In genomic region chr14:37116933-37117844, GRCh38 we compare ENCODE assay signal across 10 cellular contexts. TPM values are rescaled to one million over a fixed set of nuclear protein-coding genes. Genes with fewer than 3 reads are reported as not detected.
DNase-seq lines count a peak whose midpoint lies in the region; ATAC-seq and TF ChIP-seq lines count a peak whose summit lies in the region.
"Had no signal": no experiment of that assay in that cellular context is flagged by ENCODE, and none has a peak within 500 bp of the region (broad histone marks: within the 10 kb centered on the region; RNA-seq: fewer than 3 reads in every experiment).

No MANE protein-coding gene starts in this region.

- DNase-seq in EH (ENCODE audit: low read depth) (peak; percentile 68), MV-4-11 (lab: John Stamatoyannopoulos, UW) (peak; percentile 13), brain pericyte (ENCODE audit: low read depth, low spot score) (peak; percentile 51), myocyte (ENCODE audit: low read depth) (peak; percentile 70), HuH-7.5 (ENCODE audit: low spot score) (no peak), NCI-H1436 treated with DMSO at 0.1 percent for 48 hours (lab: John Stamatoyannopoulos, UW) (no peak)
- DNase-seq: activated T-cell treated with anti-CD3 and anti-CD28 coated beads, Interleukin-2, amount 50 U/mL, for 24 hours; spleen had no signal

- H3K27me3 ChIP-seq in gastroesophageal sphincter, result no peaks in the 10 kb centered on the region
- H3K27me3 ChIP-seq: spleen had no signal

- no peaks in the 10 kb centered on the region for H3K4me1 ChIP-seq in gastroesophageal sphincter
- H3K4me1 ChIP-seq: spleen had no signal

- WGBS in gastroesophageal sphincter (ENCODE audit: low coverage in 1 of 2), 2 donors, result 66 to 76% methylated on average over 4 to 5 of the region's 5 CpGs

- H3K9me3 ChIP-seq in gastroesophageal sphincter, result peaks cover 0 to 12% (median 0%) of the 10 kb centered on the region in 3 donors

- H3K36me3 ChIP-seq in gastroesophageal sphincter, result no peaks in the 10 kb centered on the region
- H3K36me3 ChIP-seq: spleen had no signal

- no peak for TF ChIP-seq CTCF in gastroesophageal sphincter (IDR thresholded peaks at IDR 0.05)

- H3K4me3 ChIP-seq in gastroesophageal sphincter, result no peak overlapping the region
- H3K4me3 ChIP-seq: spleen had no signal

- TF ChIP-seq EP300 in gastroesophageal sphincter (IDR thresholded peaks at IDR 0.05), result no peak

- no peak overlapping the region for H3K27ac ChIP-seq in gastroesophageal sphincter
- H3K27ac ChIP-seq: spleen had no signal

- TF ChIP-seq POLR2A in gastroesophageal sphincter (IDR thresholded peaks at IDR 0.05), result no peak

- ATAC-seq in gastroesophageal sphincter (no peak), SK-N-SH treated with all-trans-retinoic acid at 6 μM for 48 hours (no peak)

TF ChIP-seq in SK-N-SH treated with all-trans-retinoic acid at 6 μM for 48 hours, 23 proteins besides CTCF, POLR2A, EP300 and RAD21:
- TF ChIP-seq ZNF565 (CRISPR knock-in tag; conservative IDR thresholded peaks at IDR 0.05; ENCODE audit: low read depth), result no peak
- TF ChIP-seq RARB (CRISPR knock-in tag; IDR thresholded peaks at IDR 0.05), result no peak
- TF ChIP-seq CSDC2 (CRISPR knock-in tag; IDR thresholded peaks at IDR 0.05), result no peak
- no peak for TF ChIP-seq BACH2 (CRISPR knock-in tag; IDR thresholded peaks at IDR 0.05; ENCODE audit: borderline replicate concordance)
- TF ChIP-seq CREB5 (CRISPR knock-in tag; IDR thresholded peaks at IDR 0.05; ENCODE audit: low read depth), result no peak

RNA-seq across cellular contexts. Expression of gene SLC25A21, which starts 55.2 kb away (rescaled TPM):
- total RNA-seq in myocyte (0.91 and 1.9 TPM in 2 replicates), gastroesophageal sphincter (1 to 10 TPM in 3 of 4 donors, under 1 TPM in 1; 0.40 to 1.5 (median 1.3) TPM)
- polyA plus RNA-seq in myocyte (2012), result 0.38 TPM

Comparison
In these comparisons a context has a peak if more than half of its experiments do, and no peak if none do; other contexts are left out.
1. DNase-seq: peak in EH (single experiment), MV-4-11 (single experiment), brain pericyte (single experiment) and myocyte (single experiment); none in HuH-7.5 (single experiment) and NCI-H1436 treated with DMSO at 0.1 percent for 48 hours (single experiment).